ENCODE assay signal across 24 cellular contexts in genomic region chr1:107352850-107353249, GRCh38.
"Had no signal": no experiment of that assay in that cellular context is flagged by ENCODE, and none has a peak within 500 bp of the region (broad histone marks: within the 10 kb centered on the region; RNA-seq: fewer than 3 reads in every experiment).

No MANE protein-coding gene starts in this region.

- ATAC-seq: K562, Panc1, PC-3, SK-N-SH treated with all-trans-retinoic acid at 6 μM for 48 hours had no signal

- H3K36me3 ChIP-seq: SJCRH30 had no signal

- H3K27ac ChIP-seq: HL-60, KMS-11, RWPE1, SJCRH30 had no signal

- H3K9me3 ChIP-seq: SJCRH30 had no signal

- H3K4me1 ChIP-seq: SJCRH30 had no signal

- H3K27me3 Mint-ChIP-seq: IgD-negative memory B cell had no signal

- DNase-seq: Kasumi-1, MM.1S, NCI-H1092 treated with DMSO at 0.1 percent for 48 hours, NCI-H1436, NCI-H187, NCI-H2029, NCI-H2081 treated with DMSO at 0.1 percent for 48 hours, NCI-H2171, NCI-H226, NCI-H446, NCI-H510A, NCI-H524 treated with DMSO at 0.1 percent for 48 hours, NCI-H69, NCI-H774, PC-3, SHP77 treated with DMSO at 0.1 percent for 48 hours, SJCRH30 had no signal

- H3K4me3 ChIP-seq: K562, SJCRH30 had no signal

- H3K9ac ChIP-seq: KMS-11 had no signal

- H3K4me2 ChIP-seq: KMS-11 had no signal

- H3K27ac Mint-ChIP-seq: IgD-negative memory B cell had no signal

- H3K27me3 ChIP-seq: SJCRH30 had no signal
